Comparison of ENCODE assay signal across 23 cellular contexts in genomic region chr11:28981331-28981865, GRCh38.
DNase-seq lines count a peak whose midpoint lies in the region; ATAC-seq and TF ChIP-seq lines count a peak whose summit lies in the region.
"Had no signal": no experiment of that assay in that cellular context is flagged by ENCODE, and none has a peak within 500 bp of the region (broad histone marks: within the 10 kb centered on the region; RNA-seq: fewer than 3 reads in every experiment).

No MANE protein-coding gene starts in this region.

- DNase-seq in EH (ENCODE audit: low read depth) (peak; percentile 65), M059J (ENCODE audit: low read depth) (peak; percentile 46), cardiac fibroblast (ENCODE audit: low read depth in 2 of 2) (peak; percentile 35 to 79), fibroblast of the conjunctiva (ENCODE audit: low read depth) (peak; percentile 3), NCI-H446 treated with DMSO at 0.1 percent for 48 hours (lab: John Stamatoyannopoulos, UW) (no peak), NCI-H2107 treated with DMSO at 0.1 percent for 48 hours (lab: John Stamatoyannopoulos, UW; ENCODE audit: unreplicated experiment) (no peak)
- DNase-seq: aorta; Calu3; effector memory CD4-positive, alpha-beta T cell; glutamatergic neuron; NCI-H1694; NCI-H526 treated with DMSO at 0.1 percent for 48 hours; OCI-M1; stimulated activated CD4-positive, alpha-beta T cell treated with anti-CD3 and anti-CD28 coated beads, Interleukin-15, amount 100 ng/mL, for 24 hours; stimulated activated naive CD8-positive, alpha-beta T cell treated with anti-CD3 and anti-CD28 coated beads, Interleukin-15, amount 100 ng/mL, for 72 hours; T-helper 9 cell; tibial artery had no signal

- TF ChIP-seq CTCF in cardiac fibroblast (IDR thresholded peaks at IDR 0.05; ENCODE audit: low read depth, low read length), result no peak

- no peak overlapping the region for H3K4me3 ChIP-seq in cardiac fibroblast (replicated peaks in 1 of 2; ENCODE audit: low read depth in 2 of 2, low read length in 2 of 2)
- H3K4me3 ChIP-seq: K562, lung, tibial artery had no signal

- ATAC-seq in GM19455 (IDR thresholded peaks at IDR 0.05; ENCODE audit: unreplicated experiment), result no peak
- no peak for ATAC-seq in HG02840 (IDR thresholded peaks at IDR 0.05; ENCODE audit: low FRiP score, unreplicated experiment)
- ATAC-seq: esophagus mucosa; K562; sciatic nerve; stimulated activated naive CD8-positive, alpha-beta T cell treated with anti-CD3 and anti-CD28 coated beads, Interleukin-15, amount 100 ng/mL, for 72 hours had no signal

Comparison
In these comparisons a context has a peak if more than half of its experiments do, and no peak if none do; other contexts are left out.
1. DNase-seq: peak in EH (single experiment), M059J (single experiment), cardiac fibroblast (2 of 2) and fibroblast of the conjunctiva (single experiment); none in NCI-H446 treated with DMSO at 0.1 percent for 48 hours (single experiment) and NCI-H2107 treated with DMSO at 0.1 percent for 48 hours (single experiment).